ENCODE assay signal across 1 cellular context in genomic region chr11:44883277-44883676, GRCh38.
TF ChIP-seq lines count a peak whose summit lies in the region.

No MANE protein-coding gene starts in this region.

TF ChIP-seq in WTC11, 78 proteins besides CTCF, POLR2A, EP300 and RAD21 (continued from another document):
- TF ChIP-seq ATF2 (CRISPR knock-in tag; IDR thresholded peaks at IDR 0.05; ENCODE audit: borderline replicate concordance, low read depth) (no peak), EMX1 (CRISPR knock-in tag; IDR thresholded peaks at IDR 0.05) (no peak), CREB1 (CRISPR knock-in tag; IDR thresholded peaks at IDR 0.05) (no peak), ZNF121 (CRISPR knock-in tag; IDR thresholded peaks at IDR 0.05) (no peak), JAZF1 (CRISPR knock-in tag; IDR thresholded peaks at IDR 0.05) (no peak), SMAD3 (CRISPR knock-in tag; IDR thresholded peaks at IDR 0.05; ENCODE audit: borderline replicate concordance) (no peak), GRHL2 (CRISPR knock-in tag; IDR thresholded peaks at IDR 0.05; ENCODE audit: insufficient replicate concordance, severe bottlenecking) (no peak), AR (CRISPR knock-in tag; IDR thresholded peaks at IDR 0.05) (no peak), ZNF138 (CRISPR knock-in tag; conservative IDR thresholded peaks at IDR 0.05) (no peak)
TF ChIP-seq in WTC11: peak in this region for 0.
